15 cellular contexts compared by ENCODE assay signal in genomic region chr20:59322813-59323469, GRCh38. TPM values are rescaled to one million over a fixed set of nuclear protein-coding genes. Genes with fewer than 3 reads are reported as not detected.
"Had no signal": no experiment of that assay in that cellular context is flagged by ENCODE, and none has a peak within 500 bp of the region (broad histone marks: within the 10 kb centered on the region; RNA-seq: fewer than 3 reads in every experiment).

No MANE protein-coding gene starts in this region.

- DNase-seq: activated CD4-positive, alpha-beta T cell treated with anti-CD3 and anti-CD28 coated beads, Interleukin-2, amount 50 U/mL, for 4 hours; activated gamma-delta T cell; activated T-cell treated with anti-CD3 and anti-CD28 coated beads, Interleukin-2, amount 50 U/mL, for 1 hour; colonic mucosa; effector CD4-positive, alpha-beta T cell; small intestine; thyroid gland; uterus had no signal

- H3K4me2 ChIP-seq: hepatocyte had no signal

- H3K79me2 ChIP-seq: hepatocyte had no signal

- H3K36me3 ChIP-seq: colonic mucosa, gastroesophageal sphincter, thyroid gland, uterus had no signal

- H3K4me1 ChIP-seq: colonic mucosa, gastroesophageal sphincter, uterus had no signal

- H3K4me3 ChIP-seq: colonic mucosa, gastroesophageal sphincter, hepatocyte, thyroid gland, uterus had no signal

- H3K27ac ChIP-seq: colonic mucosa, gastroesophageal sphincter, uterus had no signal

- H3K27me3 ChIP-seq: colonic mucosa, thyroid gland, uterus had no signal

- ATAC-seq: activated CD4-positive, CD25-positive, alpha-beta regulatory T cell treated with anti-CD3 and anti-CD28 coated beads, Interleukin-2, amount 50 U/mL, for 24 hours; gastroesophageal sphincter had no signal

- H3K9me3 ChIP-seq: colonic mucosa, gastroesophageal sphincter, thyroid gland, uterus had no signal

- H2AFZ ChIP-seq: hepatocyte had no signal

RNA-seq across cellular contexts. Expression of gene EDN3, which starts 22.5 kb away (rescaled TPM):
- total RNA-seq: bronchial epithelial cell, fibroblast of lung, kidney epithelial cell, myocyte had no signal
